Comparison of ENCODE assay signal across 8 cellular contexts in the genomic region with DNA sequence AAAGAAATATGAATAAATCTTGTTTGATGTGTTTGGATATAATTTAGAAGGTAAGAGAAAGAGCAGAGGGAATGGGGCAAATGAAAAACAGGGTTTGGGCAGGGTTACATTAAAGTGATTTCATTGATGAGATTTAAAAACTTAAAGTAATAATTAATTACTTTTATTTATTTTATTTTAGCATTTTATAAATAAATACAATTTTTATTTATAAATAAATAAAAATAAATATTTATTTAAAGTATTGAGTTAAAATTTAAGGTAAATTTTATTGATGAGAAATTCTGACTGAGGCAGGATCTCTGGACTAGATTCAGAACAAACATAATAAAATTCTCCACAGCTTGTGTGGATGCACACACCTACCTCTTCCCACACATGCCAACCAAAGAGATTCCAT.
"Had no signal": no experiment of that assay in that cellular context is flagged by ENCODE, and none has a peak within 500 bp of the region (broad histone marks: within the 10 kb centered on the region; RNA-seq: fewer than 3 reads in every experiment).

No MANE protein-coding gene starts in this region.

- H3K27ac Mint-ChIP-seq: GM23338, H9 had no signal

- FAIRE-seq: H1, H54, HTR-8/SVneo, K562 had no signal

- H3K4me3 Mint-ChIP-seq: GM23338, H9 had no signal

- H3K9me3 Mint-ChIP-seq: GM23338, H9 had no signal

- ATAC-seq: GM23338, K562 had no signal

- H3K4me3 ChIP-seq: GM23338, K562 had no signal

- DNase-seq: H9, HCEC 1CT, IMR-90 had no signal
